ENCODE assay signal across 8 cellular contexts in the genomic region with DNA sequence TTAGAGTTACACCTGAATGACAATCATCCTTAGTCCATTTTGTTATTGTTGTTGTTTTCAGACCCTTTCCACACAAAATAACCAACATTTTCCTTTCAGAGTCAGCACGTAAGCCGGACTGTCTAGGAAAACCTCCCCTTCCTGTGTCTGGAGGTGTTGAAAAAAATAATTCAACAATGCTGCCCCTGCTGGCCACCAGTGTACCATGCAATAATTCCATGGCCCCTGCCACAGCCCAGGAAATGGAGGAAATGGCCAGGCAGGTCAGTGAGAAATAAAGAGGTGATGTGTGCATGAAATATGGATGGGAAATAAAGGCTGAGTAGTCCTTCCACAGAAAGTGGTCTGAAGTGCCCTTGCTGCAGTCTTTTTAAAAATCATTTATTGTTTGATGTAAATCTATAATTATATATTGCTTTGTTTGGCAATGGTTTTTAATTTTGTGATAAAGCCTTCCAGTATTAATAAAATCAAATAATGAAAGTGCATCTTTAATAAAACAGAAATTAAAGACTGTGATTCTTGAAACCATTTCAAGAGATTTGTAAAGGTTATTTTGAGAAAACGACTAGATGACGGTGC.
DNase-seq lines count a peak whose midpoint lies in the region; ATAC-seq and TF ChIP-seq lines count a peak whose summit lies in the region.

No MANE protein-coding gene starts in this region.

- no peaks in the 10 kb centered on the region for H3K79me2 ChIP-seq in OCI-LY7 (ENCODE audit: insufficient read depth, low read depth, low read length)

- DNase-seq in GM06990 (ENCODE audit: extremely low read depth, insufficient read length), result no peak
- peak; percentile 12 for DNase-seq in OCI-LY7 (ENCODE audit: low spot score)
- DNase-seq in left ventricle myocardium inferior, result no peak
- no peak for DNase-seq in glomerular visceral epithelial cell (ENCODE audit: extremely low spot score)
- DNase-seq in NCI-H2196 treated with DMSO at 0.1 percent for 48 hours (lab: John Stamatoyannopoulos, UW; ENCODE audit: unreplicated experiment), result no peak
- no peak for DNase-seq in lower leg skin (ENCODE audit: low spot score in 2 of 2)
- no peak for DNase-seq in cortex of kidney (lab: John Stamatoyannopoulos, UW)

- intact Hi-C loops in OCI-LY7 (cut with micrococcal nuclease; ENCODE audit: unreplicated experiment), result no loop called here
- intact Hi-C loops in left ventricle myocardium inferior (cut with micrococcal nuclease), result no loop called here
- intact Hi-C loops in lower leg skin (cut with DNase I; ENCODE audit: low total_unique reads), result no loop called here

- H3K36me3 ChIP-seq in GM06990 (ENCODE audit: control insufficient read depth, insufficient read depth, low read length), result no peaks in the 10 kb centered on the region
- H3K36me3 ChIP-seq in OCI-LY7 (ENCODE audit: insufficient read depth, low read length), result no peaks in the 10 kb centered on the region
- no peaks in the 10 kb centered on the region for H3K36me3 ChIP-seq in left ventricle myocardium inferior

- ATAC-seq in GM21717 (IDR thresholded peaks at IDR 0.05; ENCODE audit: unreplicated experiment), result peak; percentile 73

- BruUV-seq in OCI-LY7 (replicated peaks; lab: Mats Ljungman, UMichigan), result no TSS peak

- H3K27ac ChIP-seq in OCI-LY7 (ENCODE audit: low read depth, low read length, poor library complexity, severe bottlenecking), result no peak overlapping the region
- no peak overlapping the region for H3K27ac ChIP-seq in left ventricle myocardium inferior (replicated peaks)

- POLR2A ChIA-PET in OCI-LY7 (lab: Charles Lee), result no interaction called here

- H4K20me1 ChIP-seq in OCI-LY7 (ENCODE audit: insufficient read depth, low read length), result no peaks in the 10 kb centered on the region

- CTCF ChIA-PET in OCI-LY7 (lab: Charles Lee; ENCODE audit: unreplicated experiment), result no interaction called here

- 76 to 87% methylated on average over 4 of the region's 4 CpGs for WGBS in lower leg skin, 2 donors

- no peak overlapping the region for H2AFZ ChIP-seq in OCI-LY7 (ENCODE audit: low read length)

- no peak overlapping the region for H3K4me3 ChIP-seq in GM06990 (replicated peaks; ENCODE audit: low read depth, low read length)
- no peak overlapping the region for H3K4me3 ChIP-seq in OCI-LY7 (ENCODE audit: low read depth, low read length, poor library complexity, severe bottlenecking)
- H3K4me3 ChIP-seq in left ventricle myocardium inferior, result no peak overlapping the region
- no peak overlapping the region for H3K4me3 ChIP-seq in lower leg skin (ENCODE audit: low read depth, poor library complexity, severe bottlenecking)

- H3K9me2 ChIP-seq in OCI-LY7 (ENCODE audit: insufficient read depth, low read length), result no peaks in the 10 kb centered on the region

- peak; percentile 58 for TF ChIP-seq CTCF in GM06990 (IDR thresholded peaks at IDR 0.05; ENCODE audit: insufficient read depth, low read length, poor library complexity, severe bottlenecking)
- peak; percentile 81 for TF ChIP-seq CTCF in OCI-LY7 (conservative IDR thresholded peaks at IDR 0.05; ENCODE audit: low read length)
- peak; percentile 57 for TF ChIP-seq CTCF in left ventricle myocardium inferior (IDR thresholded peaks at IDR 0.05; ENCODE audit: borderline replicate concordance)
- no peak for TF ChIP-seq CTCF in lower leg skin (IDR thresholded peaks at IDR 0.05)

- no peak overlapping the region for H3K4me2 ChIP-seq in OCI-LY7 (ENCODE audit: low read length)

- H3K9me3 ChIP-seq in OCI-LY7 (ENCODE audit: low read length) (no peaks in the 10 kb centered on the region), left ventricle myocardium inferior (replicated peaks) (no peaks in the 10 kb centered on the region)

- TF ChIP-seq POLR2A in lower leg skin (IDR thresholded peaks at IDR 0.05), result no peak

- H3K27me3 ChIP-seq in GM06990 (replicated peaks; ENCODE audit: control insufficient read depth, insufficient read depth, low read length) (no peaks in the 10 kb centered on the region), left ventricle myocardium inferior (ENCODE audit: low read depth) (no peaks in the 10 kb centered on the region)

- H3K4me1 ChIP-seq in OCI-LY7 (ENCODE audit: insufficient read depth, low read length, poor library complexity, severe bottlenecking) (no peaks in the 10 kb centered on the region), left ventricle myocardium inferior (no peaks in the 10 kb centered on the region)

Comparison
In these comparisons a context has a peak if more than half of its experiments do, and no peak if none do; other contexts are left out.
1. CTCF ChIP-seq: peak in GM06990 (single experiment), OCI-LY7 (single experiment) and left ventricle myocardium inferior (single experiment); none in lower leg skin (0 of 3).